8 cellular contexts compared by ENCODE assay signal in genomic region chr2:39120521-39120770, GRCh38. TPM values are rescaled to one million over a fixed set of nuclear protein-coding genes. Genes with fewer than 3 reads are reported as not detected.
DNase-seq lines count a peak whose midpoint lies in the region; ATAC-seq, FAIRE-seq and TF ChIP-seq lines count a peak whose summit lies in the region.

No MANE protein-coding gene starts in this region.

- CTCF ChIA-PET in activated CD8-positive, alpha-beta T cell treated with anti-CD3 and anti-CD28 coated beads, Interleukin-2, amount 10 ng/mL, durations not matched to agents 7 days and 5 days (lab: Charles Lee), result interaction anchor here (0.9 to 7.4 kb wide), 8 partner anchors 9 to 107 kb away, joined by 4 to 213 read pairs (median 11); no protein-coding TSS in a partner anchor

- H3K27me3 Mint-ChIP-seq in activated CD8-positive, alpha-beta T cell treated with anti-CD3 and anti-CD28 coated beads, Interleukin-2, amount 10 ng/mL, durations not matched to agents 7 days and 5 days (ENCODE audit: low read depth), result no peaks in the 10 kb centered on the region
- H3K27me3 Mint-ChIP-seq in memory B cell, result no peaks in the 10 kb centered on the region

- peak overlapping the region; percentile 74; the same call in 1 of the 2 replicates for H3K4me3 ChIP-seq in GM08714 (ENCODE audit: low read length)

- no peak for FAIRE-seq in GM12892 (lab: Jason Lieb, UNC)

- no peak overlapping the region for H3K27ac Mint-ChIP-seq in activated CD8-positive, alpha-beta T cell treated with anti-CD3 and anti-CD28 coated beads, Interleukin-2, amount 10 ng/mL, durations not matched to agents 7 days and 5 days
- H3K27ac Mint-ChIP-seq in memory B cell, result no peak overlapping the region

- DNase-seq in activated CD8-positive, alpha-beta T cell treated with anti-CD3 and anti-CD28 coated beads, Interleukin-2, amount 10 ng/mL, durations not matched to agents 7 days and 5 days, result no peak
- no peak for DNase-seq in memory B cell (ENCODE audit: low spot score in 2 of 2)
- DNase-seq in GM12892 (ENCODE audit: insufficient read length), result no peak
- DNase-seq in Ammon's horn (ENCODE audit: low spot score), result no peak
- DNase-seq in medulla oblongata (ENCODE audit: extremely low spot score), result no peak
- DNase-seq in HuH-7.5 (ENCODE audit: low spot score), result no peak

- peaks cover 56% of the 10 kb centered on the region for H3K4me1 Mint-ChIP-seq in activated CD8-positive, alpha-beta T cell treated with anti-CD3 and anti-CD28 coated beads, Interleukin-2, amount 10 ng/mL, durations not matched to agents 7 days and 5 days (ENCODE audit: low read depth)
- peaks cover 49% of the 10 kb centered on the region for H3K4me1 Mint-ChIP-seq in memory B cell

- ATAC-seq in HG02678 (IDR thresholded peaks at IDR 0.05; ENCODE audit: unreplicated experiment), result peak; percentile 18
- peak; percentile 13 for ATAC-seq in activated CD8-positive, alpha-beta T cell treated with anti-CD3 and anti-CD28 coated beads, Interleukin-2, amount 10 ng/mL, durations not matched to agents 7 days and 5 days
- peak; percentile 18 for ATAC-seq in memory B cell (ENCODE audit: low read depth)

- TF ChIP-seq POLR2A in GM12892 (IDR thresholded peaks at IDR 0.05; ENCODE audit: low read depth, low read length), result no peak

- no peaks in the 10 kb centered on the region for H3K9me3 Mint-ChIP-seq in activated CD8-positive, alpha-beta T cell treated with anti-CD3 and anti-CD28 coated beads, Interleukin-2, amount 10 ng/mL, durations not matched to agents 7 days and 5 days (ENCODE audit: insufficient read depth)
- no peaks in the 10 kb centered on the region for H3K9me3 Mint-ChIP-seq in memory B cell

- H3K36me3 Mint-ChIP-seq in activated CD8-positive, alpha-beta T cell treated with anti-CD3 and anti-CD28 coated beads, Interleukin-2, amount 10 ng/mL, durations not matched to agents 7 days and 5 days (ENCODE audit: low read depth), result peaks cover 60% of the 10 kb centered on the region
- peaks cover 11% of the 10 kb centered on the region for H3K36me3 Mint-ChIP-seq in memory B cell

- POLR2A ChIA-PET in activated CD8-positive, alpha-beta T cell treated with anti-CD3 and anti-CD28 coated beads, Interleukin-2, amount 10 ng/mL, durations not matched to agents 7 days and 5 days (lab: Charles Lee), result interaction anchor here (0.7 to 13.1 kb wide), 16 partner anchors 9 to 369 kb away, joined by 3 to 315 read pairs (median 6); partner anchors contain the start of gene SRSF7

- no peak overlapping the region for H3K4me3 Mint-ChIP-seq in activated CD8-positive, alpha-beta T cell treated with anti-CD3 and anti-CD28 coated beads, Interleukin-2, amount 10 ng/mL, durations not matched to agents 7 days and 5 days
- H3K4me3 Mint-ChIP-seq in memory B cell, result peak overlapping the region; percentile 91

RNA-seq across cellular contexts. Expression of gene SOS1, which starts 0.4 kb away (rescaled TPM):
- 100 to 1,000 TPM; 209 to 243 TPM for total RNA-seq in activated CD8-positive, alpha-beta T cell treated with anti-CD3 and anti-CD28 coated beads, Interleukin-2, amount 10 ng/mL, durations not matched to agents 7 days and 5 days
- polyA plus RNA-seq in GM12892 (2012; ENCODE audit: missing spikeins), result 10.5 TPM
